Comparison of ENCODE assay signal across 1 cellular context in the genomic region with DNA sequence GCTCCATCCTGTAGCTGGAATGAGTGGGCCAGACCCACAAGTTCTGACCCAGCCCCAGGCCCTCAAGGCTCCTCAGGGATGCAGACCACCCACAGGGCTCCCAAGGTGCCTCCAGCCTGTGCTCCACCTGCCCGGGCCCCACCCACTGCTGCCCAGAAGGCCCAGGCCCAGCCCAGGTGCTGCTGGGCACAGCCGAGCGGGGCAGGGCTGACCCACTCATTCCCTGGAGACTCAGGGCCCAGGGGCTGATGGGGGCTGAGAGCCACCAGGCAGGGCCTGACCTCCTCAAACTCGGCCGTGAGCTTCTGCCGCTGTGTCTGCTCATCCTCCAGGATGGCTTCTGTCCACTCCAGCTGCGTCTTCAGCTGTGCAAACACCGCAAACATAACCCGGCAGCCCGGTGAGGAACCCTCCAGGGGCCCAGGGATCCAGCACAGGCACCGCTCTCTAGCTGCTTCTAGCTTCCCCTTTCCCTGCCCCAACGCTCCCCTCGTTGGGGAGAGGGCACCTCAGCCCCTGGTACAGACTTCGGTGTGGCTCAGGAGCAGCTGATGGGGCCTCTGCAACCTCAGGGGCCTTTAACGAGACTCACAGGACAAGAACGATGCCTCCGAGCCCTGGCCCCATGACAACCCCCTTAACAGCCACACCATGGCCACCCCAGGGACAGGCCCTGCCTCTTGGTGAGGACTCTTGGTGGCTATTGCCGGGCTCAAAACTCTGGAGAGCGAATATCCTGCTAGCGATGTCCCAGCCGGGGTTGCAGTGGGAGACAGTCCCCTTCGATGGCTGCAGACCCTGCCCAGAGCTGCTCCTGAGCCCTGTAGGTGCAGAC.
TF ChIP-seq lines count a peak whose summit lies in the region.

No MANE protein-coding gene starts in this region.

TF ChIP-seq in SK-N-SH, 30 proteins besides CTCF, POLR2A, EP300 and RAD21 (continued from another document):
- TF ChIP-seq SIN3A (IDR thresholded peaks at IDR 0.05; ENCODE audit: borderline replicate concordance, low read depth, low read length) (no peak), MXI1 (IDR thresholded peaks at IDR 0.05; ENCODE audit: low read depth, low read length) (no peak)
